ENCODE assay signal across 18 cellular contexts in genomic region chr10:117334075-117334474, GRCh38. TPM values are rescaled to one million over a fixed set of nuclear protein-coding genes. Genes with fewer than 3 reads are reported as not detected.
DNase-seq lines count a peak whose midpoint lies in the region; ATAC-seq, FAIRE-seq and TF ChIP-seq lines count a peak whose summit lies in the region.
"Had no signal": no experiment of that assay in that cellular context is flagged by ENCODE, and none has a peak within 500 bp of the region (broad histone marks: within the 10 kb centered on the region; RNA-seq: fewer than 3 reads in every experiment).

No MANE protein-coding gene starts in this region.

- no peaks in the 10 kb centered on the region for H3K9me3 Mint-ChIP-seq in GM23338
- no peaks in the 10 kb centered on the region for H3K9me3 Mint-ChIP-seq in astrocyte (ENCODE audit: unreplicated experiment)
- peaks cover 22% of the 10 kb centered on the region for H3K9me3 Mint-ChIP-seq in activated T-cell treated with anti-CD3 and anti-CD28 coated beads, Interleukin-2, amount 50 U/mL, for 4 hours

- FAIRE-seq in astrocyte (lab: Jason Lieb, UNC) = no peak
- FAIRE-seq: GM12892, GM18507, H54 had no signal

- H3K36me3 Mint-ChIP-seq in GM23338 (ENCODE audit: low read depth) = peaks cover 15% of the 10 kb centered on the region; the same call in 2 of the 3 replicates
- H3K36me3 Mint-ChIP-seq in astrocyte (ENCODE audit: low read depth, unreplicated experiment) = peaks cover 1% of the 10 kb centered on the region
- peaks cover 46% of the 10 kb centered on the region for H3K36me3 Mint-ChIP-seq in activated T-cell treated with anti-CD3 and anti-CD28 coated beads, Interleukin-2, amount 50 U/mL, for 4 hours (ENCODE audit: insufficient read depth)

- no peak overlapping the region for H3K4me3 Mint-ChIP-seq in GM23338
- no peak overlapping the region for H3K4me3 Mint-ChIP-seq in astrocyte (ENCODE audit: unreplicated experiment)
- H3K4me3 Mint-ChIP-seq in activated T-cell treated with anti-CD3 and anti-CD28 coated beads, Interleukin-2, amount 50 U/mL, for 4 hours = no peak overlapping the region
- H3K4me3 Mint-ChIP-seq: CD4-positive, alpha-beta memory T cell had no signal

- H3K9ac ChIP-seq in astrocyte (ENCODE audit: low read length) = no peak overlapping the region
- no peak overlapping the region for H3K9ac ChIP-seq in fibroblast of lung (ENCODE audit: insufficient read depth, low read length)
- H3K9ac ChIP-seq: BLaER1 had no signal

- H3K27ac ChIP-seq in GM23338 (ENCODE audit: low read depth) (no peak overlapping the region), astrocyte (ENCODE audit: low read depth, low read length) (no peak overlapping the region), fibroblast of lung (ENCODE audit: insufficient read depth, low read length) (no peak overlapping the region), osteoblast (ENCODE audit: low read depth, low read length) (peak overlapping the region; percentile 15)
- H3K27ac ChIP-seq: A549, BLaER1, HL-60 had no signal

- H3K27me3 Mint-ChIP-seq in GM23338 (ENCODE audit: insufficient read depth, low read depth, poor library complexity) (peaks cover 7% of the 10 kb centered on the region), astrocyte (ENCODE audit: low read depth, unreplicated experiment) (no peaks in the 10 kb centered on the region)
- H3K27me3 Mint-ChIP-seq in activated T-cell treated with anti-CD3 and anti-CD28 coated beads, Interleukin-2, amount 50 U/mL, for 4 hours (ENCODE audit: low read depth) = no peaks in the 10 kb centered on the region
- H3K27me3 Mint-ChIP-seq: CD4-positive, alpha-beta memory T cell had no signal

- H3K27ac Mint-ChIP-seq in GM23338 = 0 out of 2 replicates have a peak overlapping the region, but pooled peaks have one; percentile 41
- H3K27ac Mint-ChIP-seq in astrocyte (ENCODE audit: unreplicated experiment) = no peak overlapping the region
- H3K27ac Mint-ChIP-seq: CD4-positive, alpha-beta memory T cell had no signal

- H4K20me1 ChIP-seq in GM23338 (replicated peaks; ENCODE audit: insufficient read depth) = 0 out of 2 replicates have a peak, but pooled peaks cover 2% of the 10 kb centered on the region
- H4K20me1 ChIP-seq in astrocyte (ENCODE audit: insufficient read depth, low read length) = peaks cover 60% of the 10 kb centered on the region
- no peaks in the 10 kb centered on the region for H4K20me1 ChIP-seq in fibroblast of lung (ENCODE audit: control insufficient read depth, extremely low read depth, insufficient read depth, low read length)
- H4K20me1 ChIP-seq in osteoblast (ENCODE audit: insufficient read depth, low read length) = peaks cover 20% of the 10 kb centered on the region

- H3K79me2 ChIP-seq in GM23338 (replicated peaks; ENCODE audit: insufficient read depth) = peaks cover 75% of the 10 kb centered on the region
- H3K79me2 ChIP-seq in astrocyte (ENCODE audit: insufficient read depth, low read length) = peaks cover 70% of the 10 kb centered on the region
- H3K79me2 ChIP-seq in fibroblast of lung (ENCODE audit: control insufficient read depth, insufficient read depth, low read length) = peaks cover 2% of the 10 kb centered on the region
- H3K79me2 ChIP-seq in osteoblast (ENCODE audit: insufficient read depth, low read length) = peaks cover 62% of the 10 kb centered on the region

- H3K4me1 Mint-ChIP-seq in GM23338 (peaks cover 24% of the 10 kb centered on the region), astrocyte (ENCODE audit: low read depth, unreplicated experiment) (no peaks in the 10 kb centered on the region)
- peaks cover 11% of the 10 kb centered on the region for H3K4me1 Mint-ChIP-seq in activated T-cell treated with anti-CD3 and anti-CD28 coated beads, Interleukin-2, amount 50 U/mL, for 4 hours (ENCODE audit: low read depth)

- no peak for ATAC-seq in GM23338
- ATAC-seq in HG03135 (IDR thresholded peaks at IDR 0.05; ENCODE audit: unreplicated experiment) = no peak
- ATAC-seq in activated T-cell treated with anti-CD3 and anti-CD28 coated beads, Interleukin-2, amount 50 U/mL, for 4 hours = no peak
- ATAC-seq: A549, SK-N-SH treated with all-trans-retinoic acid at 6 μM for 48 hours had no signal

- H3K4me1 ChIP-seq in GM23338 (ENCODE audit: insufficient read depth) = peaks cover 5% of the 10 kb centered on the region; the same call in 1 of the 2 replicates
- H3K4me1 ChIP-seq in astrocyte (ENCODE audit: insufficient read depth, low read length) = no peaks in the 10 kb centered on the region
- H3K4me1 ChIP-seq in fibroblast of lung (ENCODE audit: control insufficient read depth, extremely low read depth, insufficient read depth, low read length) = no peaks in the 10 kb centered on the region
- H3K4me1 ChIP-seq in osteoblast (ENCODE audit: insufficient read depth, low read length) = no peaks in the 10 kb centered on the region
- H3K4me1 ChIP-seq: BLaER1 had no signal

- H3K4me2 ChIP-seq in GM23338 (no peak overlapping the region), astrocyte (ENCODE audit: low read length) (no peak overlapping the region), fibroblast of lung (ENCODE audit: extremely low read depth, insufficient read depth, low read length) (no peak overlapping the region), osteoblast (ENCODE audit: insufficient read depth, low read length) (no peak overlapping the region)
- H3K4me2 ChIP-seq: A549, BLaER1 had no signal

- H3K9me3 ChIP-seq in astrocyte (ENCODE audit: insufficient read depth, low read depth, low read length) (no peaks in the 10 kb centered on the region), fibroblast of lung (ENCODE audit: control insufficient read depth, insufficient read depth, low read depth, low read length) (no peaks in the 10 kb centered on the region), osteoblast (ENCODE audit: low read depth, low read length) (no peaks in the 10 kb centered on the region)

- DNase-seq in GM23338 (ENCODE audit: low spot score) = no peak
- DNase-seq in astrocyte (ENCODE audit: low read depth) = peak; percentile 12
- peak; percentile 43 to 45 for DNase-seq in fibroblast of lung (ENCODE audit: low read depth in 2 of 2)
- DNase-seq in osteoblast (ENCODE audit: insufficient read length, low spot score, missing footprints) = no peak
- DNase-seq in cerebellar nuclear complex (lab: John Stamatoyannopoulos, UW) = no peak
- no peak for DNase-seq in activated T-cell treated with anti-CD3 and anti-CD28 coated beads, Interleukin-2, amount 50 U/mL, for 4 hours
- DNase-seq: CD4-positive, alpha-beta memory T cell; NCI-H1694 treated with DMSO at 0.1 percent for 48 hours; NCI-H774; SHP77 treated with DMSO at 0.1 percent for 48 hours had no signal

- H3K27me3 ChIP-seq in GM23338 (ENCODE audit: insufficient read depth) = no peaks in the 10 kb centered on the region
- H3K27me3 ChIP-seq in astrocyte (ENCODE audit: insufficient read depth, low read length) = no peaks in the 10 kb centered on the region
- H3K27me3 ChIP-seq in fibroblast of lung (ENCODE audit: control insufficient read depth, insufficient read depth, low read length) = no peaks in the 10 kb centered on the region
- H3K27me3 ChIP-seq in osteoblast (ENCODE audit: insufficient read depth, low read length) = no peaks in the 10 kb centered on the region
- H3K27me3 ChIP-seq: BLaER1 had no signal

- no peak for TF ChIP-seq CTCF in GM23338 (conservative IDR thresholded peaks at IDR 0.05; ENCODE audit: low read depth in 2 of 2)
- no peak for TF ChIP-seq CTCF in astrocyte (IDR thresholded peaks at IDR 0.05; ENCODE audit: insufficient read depth, low read depth, low read length)
- no peak for TF ChIP-seq CTCF in fibroblast of lung (conservative IDR thresholded peaks at IDR 0.05 in 1 of 2, IDR thresholded peaks at IDR 0.05 in 1 of 2; ENCODE audit: low read depth in 1 of 2, low read length in 2 of 2)
- TF ChIP-seq CTCF in osteoblast (IDR thresholded peaks at IDR 0.05; ENCODE audit: extremely low read depth, low read depth, low read length) = no peak

- H3K36me3 ChIP-seq in GM23338 (ENCODE audit: insufficient read depth) (no peaks in the 10 kb centered on the region), astrocyte (ENCODE audit: insufficient read depth, low read length) (no peaks in the 10 kb centered on the region), fibroblast of lung (ENCODE audit: control insufficient read depth, insufficient read depth, low read length) (no peaks in the 10 kb centered on the region), osteoblast (ENCODE audit: insufficient read depth, low read length) (no peaks in the 10 kb centered on the region)

- H3K4me3 ChIP-seq in GM23338 = no peak overlapping the region
- no peak overlapping the region for H3K4me3 ChIP-seq in astrocyte (ENCODE audit: insufficient read depth, low read depth, low read length)
- H3K4me3 ChIP-seq in fibroblast of lung (replicated peaks in 1 of 4; ENCODE audit: control extremely low read depth in 1 of 4, insufficient read depth in 1 of 4, low read depth in 3 of 4, low read length in 4 of 4) = no peak overlapping the region
- H3K4me3 ChIP-seq in osteoblast (ENCODE audit: insufficient read depth, low read length) = no peak overlapping the region
- H3K4me3 ChIP-seq: A549, BLaER1 had no signal

- H3K9me2 ChIP-seq in GM23338 (ENCODE audit: insufficient read depth) = no peaks in the 10 kb centered on the region

- H2AFZ ChIP-seq in GM23338 (no peak overlapping the region), astrocyte (ENCODE audit: low read depth, low read length) (no peak overlapping the region), fibroblast of lung (ENCODE audit: low read length) (no peak overlapping the region), osteoblast (ENCODE audit: low read length) (no peak overlapping the region)

- H3F3A ChIP-seq in GM23338 (replicated peaks; ENCODE audit: low read depth) = no peaks in the 10 kb centered on the region

TF ChIP-seq in GM23338, 12 proteins besides CTCF, POLR2A, EP300 and RAD21 (continues in another document):
- TF ChIP-seq CREB1 (CRISPR knock-in tag; IDR thresholded peaks at IDR 0.05; ENCODE audit: low read depth) = no peak
- no peak for TF ChIP-seq EZH2phosphoT487 (IDR thresholded peaks at IDR 0.05; ENCODE audit: unreplicated experiment)

RNA-seq across cellular contexts. Expression of gene PDZD8, which starts 41.2 kb away (rescaled TPM):
- total RNA-seq in GM23338 (2014; rRNA removed; shearing (Covaris generic)) = 28.6 and 30.2 TPM in 2 replicates
- 8.4 and 11.4 TPM in 2 replicates for polyA plus RNA-seq in GM23338 (2016; fragmentation: Nextera tagmentation; extraction: Ambion mirVana)
- 29.2 and 31.3 TPM in 2 replicates for total RNA-seq in astrocyte
- total RNA-seq in fibroblast of lung = 13.9 and 15.4 TPM in 2 replicates
- 27.2 and 34.6 TPM in 2 replicates for polyA plus RNA-seq in fibroblast of lung
- 11.9 and 16.1 TPM in 2 replicates for polyA plus RNA-seq in fibroblast of lung (2012)
- polyA minus RNA-seq in fibroblast of lung (ENCODE audit: low replicate concordance) = 5.4 and 9.7 TPM in 2 replicates
- total RNA-seq in osteoblast = 35.8 and 38.3 TPM in 2 replicates
- total RNA-seq in activated T-cell treated with anti-CD3 and anti-CD28 coated beads, Interleukin-2, amount 50 U/mL, for 4 hours = 10 to 100 TPM; 22.7 to 27.5 (median 25.4) TPM

Comparison
In these comparisons a context has a peak if more than half of its experiments do, and no peak if none do; other contexts are left out.
1. DNase-seq: peak in astrocyte (single experiment) and fibroblast of lung (2 of 2); none in GM23338 (single experiment), osteoblast (single experiment), cerebellar nuclear complex (0 of 2) and activated T-cell treated with anti-CD3 and anti-CD28 coated beads, Interleukin-2, amount 50 U/mL, for 4 hours (single experiment).